ENCODE assay signal across 7 cellular contexts in the genomic region with DNA sequence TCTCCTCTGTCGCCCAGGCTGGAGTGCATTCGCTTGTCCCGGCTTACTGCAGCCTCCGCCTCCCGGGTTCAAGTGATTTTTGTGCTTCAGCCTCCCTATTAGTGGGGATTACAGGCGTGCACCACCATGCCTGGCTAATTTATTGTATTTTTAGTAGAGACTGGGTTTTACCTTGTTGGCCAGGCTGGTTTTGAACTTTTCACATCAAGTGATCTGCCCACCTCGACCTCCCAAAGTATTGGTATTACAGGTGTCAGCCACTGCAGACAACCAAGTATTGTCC. TPM values are rescaled to one million over a fixed set of nuclear protein-coding genes. Genes with fewer than 3 reads are reported as not detected.
DNase-seq lines count a peak whose midpoint lies in the region; ATAC-seq lines count a peak whose summit lies in the region.

No MANE protein-coding gene starts in this region.

- peak overlapping the region; percentile 99 for H3K27ac ChIP-seq in HUES6 (ENCODE audit: low read depth, low read length)
- H3K27ac ChIP-seq in iPS-20b (ENCODE audit: low read length), result peak overlapping the region; percentile 100

- peaks cover 0 to 4% of the 10 kb centered on the region in 2 donors for H3K9me3 Mint-ChIP-seq in activated naive CD4-positive, alpha-beta T cell treated with anti-CD3 and anti-CD28 coated beads, Interleukin-2, amount 50 U/mL, for 72 hours
- H3K9me3 Mint-ChIP-seq in stimulated activated naive CD8-positive, alpha-beta T cell treated with anti-CD3 and anti-CD28 coated beads, Interleukin-15, amount 100 ng/mL, for 72 hours, result peaks cover 0 to 8% of the 10 kb centered on the region in 2 donors

- H3K9ac ChIP-seq in HUES6 (ENCODE audit: low read length) (peak overlapping the region; percentile 98), iPS-20b (ENCODE audit: low read depth, low read length) (peak overlapping the region; percentile 100)

- H3K4me1 ChIP-seq in HUES6 (ENCODE audit: control insufficient read depth, insufficient read depth, low read length) (peaks cover 8% of the 10 kb centered on the region), iPS-20b (ENCODE audit: insufficient read depth, low read length) (peaks cover 3% of the 10 kb centered on the region; the same call in 1 of the 2 replicates)

- peaks cover 48 to 50% of the 10 kb centered on the region in 2 donors for H3K36me3 Mint-ChIP-seq in activated naive CD4-positive, alpha-beta T cell treated with anti-CD3 and anti-CD28 coated beads, Interleukin-2, amount 50 U/mL, for 72 hours

- ATAC-seq in activated naive CD4-positive, alpha-beta T cell treated with anti-CD3 and anti-CD28 coated beads, Interleukin-2, amount 50 U/mL, for 72 hours, result no peak
- ATAC-seq in stimulated activated naive CD8-positive, alpha-beta T cell treated with anti-CD3 and anti-CD28 coated beads, Interleukin-15, amount 100 ng/mL, for 72 hours, result no peak

- no peak for DNase-seq in activated naive CD4-positive, alpha-beta T cell treated with anti-CD3 and anti-CD28 coated beads, Interleukin-2, amount 50 U/mL, for 72 hours (ENCODE audit: low spot score in 2 of 2)
- DNase-seq in stimulated activated naive CD8-positive, alpha-beta T cell treated with anti-CD3 and anti-CD28 coated beads, Interleukin-15, amount 100 ng/mL, for 72 hours, result no peak
- DNase-seq in ureter (ENCODE audit: low spot score), result no peak
- DNase-seq in amniotic stem cell (lab: John Stamatoyannopoulos, UW), result no peak
- DNase-seq in cerebellar cortex (ENCODE audit: low spot score), result no peak

- H3K36me3 ChIP-seq in HUES6 (ENCODE audit: control insufficient read depth, insufficient read depth, low read length) (peaks cover 48% of the 10 kb centered on the region), iPS-20b (ENCODE audit: insufficient read depth, low read depth, low read length) (peaks cover 49% of the 10 kb centered on the region)

- no peaks in the 10 kb centered on the region for H3K27me3 Mint-ChIP-seq in stimulated activated naive CD8-positive, alpha-beta T cell treated with anti-CD3 and anti-CD28 coated beads, Interleukin-15, amount 100 ng/mL, for 72 hours

- H3K4me1 Mint-ChIP-seq in stimulated activated naive CD8-positive, alpha-beta T cell treated with anti-CD3 and anti-CD28 coated beads, Interleukin-15, amount 100 ng/mL, for 72 hours, result peaks cover 51% of the 10 kb centered on the region

- H3K4me3 ChIP-seq in HUES6 (ENCODE audit: low read depth, low read length), result peak overlapping the region; percentile 84
- H3K4me3 ChIP-seq in iPS-20b (ENCODE audit: low read length), result peak overlapping the region; percentile 96

- H3K27me3 ChIP-seq in HUES6 (ENCODE audit: control insufficient read depth, insufficient read depth, low read length), result no peaks in the 10 kb centered on the region
- no peaks in the 10 kb centered on the region for H3K27me3 ChIP-seq in iPS-20b (ENCODE audit: insufficient read depth, low read length)

- peak overlapping the region; percentile 98 to 100 for H3K27ac Mint-ChIP-seq in activated naive CD4-positive, alpha-beta T cell treated with anti-CD3 and anti-CD28 coated beads, Interleukin-2, amount 50 U/mL, for 72 hours
- H3K27ac Mint-ChIP-seq in stimulated activated naive CD8-positive, alpha-beta T cell treated with anti-CD3 and anti-CD28 coated beads, Interleukin-15, amount 100 ng/mL, for 72 hours, result peak overlapping the region; percentile 99

- H3K9me3 ChIP-seq in HUES6 (ENCODE audit: control insufficient read depth, insufficient read depth, low read depth, low read length) (no peaks in the 10 kb centered on the region), iPS-20b (ENCODE audit: insufficient read depth, low read depth, low read length) (no peaks in the 10 kb centered on the region)

- peak overlapping the region; percentile 96 to 98 for H3K4me3 Mint-ChIP-seq in stimulated activated naive CD8-positive, alpha-beta T cell treated with anti-CD3 and anti-CD28 coated beads, Interleukin-15, amount 100 ng/mL, for 72 hours

RNA-seq across cellular contexts. Expression of gene RPS27A, which starts 1.1 kb away (rescaled TPM):
- 1,000 to 10,000 TPM; 1,123 to 1,275 TPM for total RNA-seq in activated naive CD4-positive, alpha-beta T cell treated with anti-CD3 and anti-CD28 coated beads, Interleukin-2, amount 50 U/mL, for 72 hours
- total RNA-seq in ureter, result 944 TPM

RNA-seq across cellular contexts. Expression of gene CLHC1, which starts 1.5 kb away (rescaled TPM):
- 10 to 100 TPM in 1 of 2 donors, 1 to 10 TPM in 1; 2.7 to 10.3 TPM for total RNA-seq in activated naive CD4-positive, alpha-beta T cell treated with anti-CD3 and anti-CD28 coated beads, Interleukin-2, amount 50 U/mL, for 72 hours
- 26.3 TPM for total RNA-seq in ureter

RNA-seq across cellular contexts. Expression of gene MTIF2, which starts 35.4 kb away (rescaled TPM):
- total RNA-seq in activated naive CD4-positive, alpha-beta T cell treated with anti-CD3 and anti-CD28 coated beads, Interleukin-2, amount 50 U/mL, for 72 hours, result 10 to 100 TPM; 35.5 to 38.8 TPM
- 29.9 TPM for total RNA-seq in ureter
